33 cellular contexts compared by ENCODE assay signal in the genomic region with DNA sequence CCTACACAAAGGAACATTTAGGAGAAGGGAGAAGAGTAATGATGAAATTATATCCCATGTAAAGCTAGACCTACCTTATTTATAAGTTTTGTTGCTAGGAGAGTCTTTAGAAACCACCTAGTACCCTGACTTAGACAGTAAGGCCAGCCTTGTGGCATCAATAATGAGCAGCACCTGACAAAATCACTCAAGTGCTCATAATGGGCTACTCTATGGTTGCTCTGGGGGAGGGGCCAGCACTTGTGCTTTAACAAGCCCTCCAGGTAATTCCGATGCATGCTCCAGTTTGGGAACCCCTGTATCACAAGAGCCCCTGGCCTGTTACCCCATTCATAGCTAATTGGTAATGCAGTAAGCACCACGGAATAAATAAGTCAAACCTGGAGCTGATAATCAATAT.
"Had no signal": no experiment of that assay in that cellular context is flagged by ENCODE, and none has a peak within 500 bp of the region (broad histone marks: within the 10 kb centered on the region; RNA-seq: fewer than 3 reads in every experiment).

No MANE protein-coding gene starts in this region.

- H3K27ac ChIP-seq: adrenal gland, body of pancreas, brain microvascular endothelial cell, breast epithelium, VCaP had no signal

- H3K36me3 ChIP-seq: adrenal gland, brain microvascular endothelial cell, breast epithelium had no signal

- ATAC-seq: activated CD8-positive, alpha-beta T cell treated with anti-CD3 and anti-CD28 coated beads for 36 hours; activated naive CD4-positive, alpha-beta T cell treated with anti-CD3 and anti-CD28 coated beads, Interleukin-2, amount 50 U/mL, for 72 hours; activated T-cell treated with anti-CD3 and anti-CD28 coated beads, Interleukin-2, amount 50 U/mL, for 4 hours; activated T-cell treated with anti-CD3 and anti-CD28 coated beads, Interleukin-2, amount 50 U/mL, for 72 hours; activated T-helper 17 cell treated with anti-CD3 and anti-CD28 coated beads, Interleukin-2, amount 50 U/mL, for 72 hours; body of pancreas had no signal

- H3K27ac Mint-ChIP-seq: activated B cell treated with CpG ODN at 0.5 μM for 24 hours; activated CD4-positive, alpha-beta memory T cell treated with anti-CD3 and anti-CD28 coated beads for 36 hours; activated CD4-positive, alpha-beta T cell treated with anti-CD3 and anti-CD28 coated beads, Interleukin-2, amount 10 ng/mL, durations not matched to agents 24 days and 14 days; activated CD8-positive, alpha-beta T cell treated with anti-CD3 and anti-CD28 coated beads for 36 hours; activated naive CD4-positive, alpha-beta T cell treated with anti-CD3 and anti-CD28 coated beads for 36 hours; activated naive CD4-positive, alpha-beta T cell treated with anti-CD3 and anti-CD28 coated beads, Interleukin-2, amount 50 U/mL, for 72 hours; activated naive CD8-positive, alpha-beta T cell treated with anti-CD3 and anti-CD28 coated beads for 36 hours; activated T-cell treated with anti-CD3 and anti-CD28 coated beads, Interleukin-2, amount 50 U/mL, for 72 hours; activated T-helper 1 cell treated with anti-CD3 and anti-CD28 coated beads, Interleukin-12 subunit alpha, Interleukin-12 subunit beta, Interleukin-2, Interleukin-4 antibody, amounts not matched to agents 30 ng/mL and 10 ng/mL and 1 ng/mL, durations not matched to agents 14 hours and 24 hours and 36 hours; activated T-helper 17 cell treated with anti-CD3 and anti-CD28 coated beads, Interleukin-2, amount 50 U/mL, for 72 hours; T-helper 2 cell treated with Interferon-gamma antibody and Interleukin-4, amounts not matched to agents 5 μg/mL and 100 μg/mL, for 36 hours had no signal

- H3K27me3 ChIP-seq: adrenal gland, body of pancreas had no signal

- H3K36me3 Mint-ChIP-seq: activated CD4-positive, alpha-beta memory T cell treated with anti-CD3 and anti-CD28 coated beads for 36 hours; activated naive CD4-positive, alpha-beta T cell treated with anti-CD3 and anti-CD28 coated beads, Interleukin-2, amount 50 U/mL, for 72 hours; activated naive CD8-positive, alpha-beta T cell treated with anti-CD3 and anti-CD28 coated beads for 36 hours had no signal

- H3K4me1 ChIP-seq: adrenal gland, body of pancreas had no signal

- H3K4me3 Mint-ChIP-seq: activated B cell treated with CpG ODN at 0.5 μM for 24 hours; activated CD4-positive, alpha-beta memory T cell treated with anti-CD3 and anti-CD28 coated beads for 36 hours; activated CD4-positive, alpha-beta T cell treated with anti-CD3 and anti-CD28 coated beads, Interleukin-2, amount 10 ng/mL, durations not matched to agents 24 days and 14 days; activated CD8-positive, alpha-beta T cell treated with anti-CD3 and anti-CD28 coated beads for 36 hours; activated naive CD4-positive, alpha-beta T cell treated with anti-CD3 and anti-CD28 coated beads for 36 hours; activated naive CD8-positive, alpha-beta T cell treated with anti-CD3 and anti-CD28 coated beads for 36 hours; activated T-cell treated with anti-CD3 and anti-CD28 coated beads, Interleukin-2, amount 50 U/mL, for 4 hours; activated T-cell treated with anti-CD3 and anti-CD28 coated beads, Interleukin-2, amount 50 U/mL, for 72 hours; activated T-helper 1 cell treated with anti-CD3 and anti-CD28 coated beads, Interleukin-12 subunit alpha, Interleukin-12 subunit beta, Interleukin-2, Interleukin-4 antibody, amounts not matched to agents 30 ng/mL and 10 ng/mL and 1 ng/mL, durations not matched to agents 14 hours and 24 hours and 36 hours; activated T-helper 17 cell treated with anti-CD3 and anti-CD28 coated beads, Interleukin-2, amount 50 U/mL, for 72 hours; T-helper 2 cell treated with Interferon-gamma antibody and Interleukin-4, amounts not matched to agents 5 μg/mL and 100 μg/mL, for 36 hours had no signal

- DNase-seq: activated B cell treated with CpG ODN at 0.5 μM for 24 hours; activated CD4-positive, alpha-beta memory T cell treated with anti-CD3 and anti-CD28 coated beads for 36 hours; activated CD4-positive, alpha-beta T cell treated with anti-CD3 and anti-CD28 coated beads for 4 hours; activated CD4-positive, alpha-beta T cell treated with anti-CD3 and anti-CD28 coated beads, Interleukin-2, amount 10 ng/mL, durations not matched to agents 24 days and 14 days; activated CD4-positive, alpha-beta T cell treated with anti-CD3 and anti-CD28 coated beads, Interleukin-2, amount 50 U/mL, for 1 hour; activated CD4-positive, alpha-beta T cell treated with anti-CD3 and anti-CD28 coated beads, Interleukin-2, amount 50 U/mL, for 4 hours; activated CD4-positive, CD25-positive, alpha-beta regulatory T cell treated with anti-CD3 and anti-CD28 coated beads, Interleukin-2, amount 50 U/mL, for 72 hours; activated CD8-positive, alpha-beta memory T cell treated with anti-CD3 and anti-CD28 coated beads, Interleukin-2, amount 50 U/mL, for 4 hours; activated CD8-positive, alpha-beta T cell treated with anti-CD3 and anti-CD28 coated beads for 36 hours; activated effector memory CD4-positive, alpha-beta T cell treated with anti-CD3 and anti-CD28 coated beads, Interleukin-2, amount 50 U/mL, for 16 hours; activated gamma-delta T cell treated with Interleukin-2 at 50 U/mL for 16 hours; activated naive CD4-positive, alpha-beta T cell; activated naive CD4-positive, alpha-beta T cell treated with anti-CD3 and anti-CD28 coated beads for 36 hours; activated naive CD4-positive, alpha-beta T cell treated with anti-CD3 and anti-CD28 coated beads, Interleukin-2, amount 50 U/mL, for 16 hours; activated naive CD8-positive, alpha-beta T cell treated with anti-CD3 and anti-CD28 coated beads for 36 hours; activated T-cell treated with anti-CD3 and anti-CD28 coated beads for 4 hours; activated T-cell treated with anti-CD3 and anti-CD28 coated beads, Interleukin-2, amount 50 U/mL, for 1 hour; activated T-cell treated with anti-CD3 and anti-CD28 coated beads, Interleukin-2, amount 50 U/mL, for 4 hours; activated T-cell treated with anti-CD3 and anti-CD28 coated beads, Interleukin-2, amount 50 U/mL, for 72 hours; adrenal gland; amniotic stem cell; aorta; body of pancreas; brain microvascular endothelial cell; central memory CD4-positive, alpha-beta T cell; T-helper 2 cell; T-helper 9 cell had no signal

- H3K9me3 ChIP-seq: adrenal gland, body of pancreas, breast epithelium had no signal

- H3K9me3 Mint-ChIP-seq: activated B cell treated with CpG ODN at 0.5 μM for 24 hours; activated CD4-positive, alpha-beta memory T cell treated with anti-CD3 and anti-CD28 coated beads for 36 hours; activated CD4-positive, alpha-beta T cell treated with anti-CD3 and anti-CD28 coated beads, Interleukin-2, amount 10 ng/mL, durations not matched to agents 24 days and 14 days; activated CD8-positive, alpha-beta T cell treated with anti-CD3 and anti-CD28 coated beads for 36 hours; activated naive CD4-positive, alpha-beta T cell treated with anti-CD3 and anti-CD28 coated beads for 36 hours; activated naive CD4-positive, alpha-beta T cell treated with anti-CD3 and anti-CD28 coated beads, Interleukin-2, amount 50 U/mL, for 72 hours; activated naive CD8-positive, alpha-beta T cell treated with anti-CD3 and anti-CD28 coated beads for 36 hours; activated T-cell treated with anti-CD3 and anti-CD28 coated beads, Interleukin-2, amount 50 U/mL, for 4 hours; activated T-cell treated with anti-CD3 and anti-CD28 coated beads, Interleukin-2, amount 50 U/mL, for 72 hours; activated T-helper 1 cell treated with anti-CD3 and anti-CD28 coated beads, Interleukin-12 subunit alpha, Interleukin-12 subunit beta, Interleukin-2, Interleukin-4 antibody, amounts not matched to agents 30 ng/mL and 10 ng/mL and 1 ng/mL, durations not matched to agents 14 hours and 24 hours and 36 hours; activated T-helper 17 cell treated with anti-CD3 and anti-CD28 coated beads, Interleukin-2, amount 50 U/mL, for 72 hours; T-helper 2 cell treated with Interferon-gamma antibody and Interleukin-4, amounts not matched to agents 5 μg/mL and 100 μg/mL, for 36 hours had no signal

- H3K4me1 Mint-ChIP-seq: activated B cell treated with CpG ODN at 0.5 μM for 24 hours; activated CD4-positive, alpha-beta T cell treated with anti-CD3 and anti-CD28 coated beads, Interleukin-2, amount 10 ng/mL, durations not matched to agents 24 days and 14 days; activated naive CD8-positive, alpha-beta T cell treated with anti-CD3 and anti-CD28 coated beads for 36 hours; activated T-helper 17 cell treated with anti-CD3 and anti-CD28 coated beads, Interleukin-2, amount 50 U/mL, for 72 hours had no signal

- H3K4me3 ChIP-seq: adrenal gland, body of pancreas, breast epithelium had no signal
